In genomic region chr6:139475231-139475630, GRCh38 we compare ENCODE assay signal across 1 cellular context.
TF ChIP-seq lines count a peak whose summit lies in the region.

No MANE protein-coding gene starts in this region.

TF ChIP-seq in K562, 482 proteins besides CTCF, POLR2A, EP300 and RAD21 (continued from another document):
- TF ChIP-seq ELK3 (CRISPR knock-in tag; IDR thresholded peaks at IDR 0.05), result no peak
- TF ChIP-seq COPS2 (conservative IDR thresholded peaks at IDR 0.05), result no peak
- TF ChIP-seq STAT6 (CRISPR knock-in tag; IDR thresholded peaks at IDR 0.05), result no peak
- no peak for TF ChIP-seq KDM2B (CRISPR knock-in tag; IDR thresholded peaks at IDR 0.05)
- no peak for TF ChIP-seq NFE2L1 (tag; IDR thresholded peaks at IDR 0.05; ENCODE audit: borderline replicate concordance, low read depth)
- 0 out of 2 replicates have a peak, but pooled peaks have one; percentile 19 for TF ChIP-seq ERF (CRISPR knock-in tag; IDR thresholded peaks at IDR 0.05)
- peak; percentile 21; the same call in 1 of the 2 replicates for TF ChIP-seq ZNF79 (CRISPR knock-in tag; IDR thresholded peaks at IDR 0.05; ENCODE audit: low read depth)
- TF ChIP-seq CHD2 (IDR thresholded peaks at IDR 0.05; ENCODE audit: low read depth, low read length), result no peak
- 0 out of 2 replicates have a peak, but pooled peaks have one; percentile 20 for TF ChIP-seq ZNF830 (CRISPR knock-in tag; IDR thresholded peaks at IDR 0.05)
- no peak for TF ChIP-seq E2F8 (IDR thresholded peaks at IDR 0.05; ENCODE audit: low read depth, partially characterized antibody)
- TF ChIP-seq ZNF695 (CRISPR knock-in tag; IDR thresholded peaks at IDR 0.05), result no peak
- peak; percentile 0; the same call in 1 of the 2 replicates for TF ChIP-seq ADNP (tag; IDR thresholded peaks at IDR 0.05)
- TF ChIP-seq FOSL1 (tag; conservative IDR thresholded peaks at IDR 0.05), result 0 out of 2 replicates have a peak, but pooled peaks have one; percentile 16
- TF ChIP-seq PTBP1 (IDR thresholded peaks at IDR 0.05; ENCODE audit: low read depth, low read length), result no peak
- TF ChIP-seq ELF4 (CRISPR knock-in tag; IDR thresholded peaks at IDR 0.05), result peak; percentile 16; the same call in 1 of the 2 replicates
- no peak for TF ChIP-seq ZNF655 (CRISPR knock-in tag; IDR thresholded peaks at IDR 0.05)
- no peak for TF ChIP-seq SOX6 (IDR thresholded peaks at IDR 0.05)
- no peak for TF ChIP-seq GTF3C2 (IDR thresholded peaks at IDR 0.05; ENCODE audit: borderline replicate concordance, extremely low read depth, insufficient read length)
